In genomic region chr12:102067574-102068258, GRCh38 we compare ENCODE assay signal across 18 cellular contexts. TPM values are rescaled to one million over a fixed set of nuclear protein-coding genes. Genes with fewer than 3 reads are reported as not detected.
DNase-seq lines count a peak whose midpoint lies in the region; FAIRE-seq and TF ChIP-seq lines count a peak whose summit lies in the region.
"Had no signal": no experiment of that assay in that cellular context is flagged by ENCODE, and none has a peak within 500 bp of the region (broad histone marks: within the 10 kb centered on the region; RNA-seq: fewer than 3 reads in every experiment).

No MANE protein-coding gene starts in this region.

- no peaks in the 10 kb centered on the region for H3K79me2 ChIP-seq in mammary epithelial cell (ENCODE audit: insufficient read depth, low read length)

- no peak overlapping the region for H3K9ac ChIP-seq in mammary epithelial cell (ENCODE audit: insufficient read depth, low read length)
- peak overlapping the region; percentile 8 for H3K9ac ChIP-seq in adipocyte (ENCODE audit: low read length)

- BruUV-seq in mammary epithelial cell (replicated peaks; lab: Mats Ljungman, UMichigan) (TSS peak; percentile 11), MCF 10A (replicated peaks; lab: Mats Ljungman, UMichigan) (no TSS peak)

- no peak overlapping the region for H2AFZ ChIP-seq in mammary epithelial cell (ENCODE audit: low read depth, low read length)

- peak; percentile 81 for FAIRE-seq in islet of Langerhans (lab: Jason Lieb, UNC)
- FAIRE-seq: A204.1 had no signal

- H3K27ac Mint-ChIP-seq in MCF 10A (ENCODE audit: low read depth, unreplicated experiment) (no peak overlapping the region), progenitor cell of endocrine pancreas (no peak overlapping the region)
- H3K27ac Mint-ChIP-seq: activated CD4-positive, alpha-beta memory T cell treated with anti-CD3 and anti-CD28 coated beads for 36 hours; activated naive CD8-positive, alpha-beta T cell treated with anti-CD3 and anti-CD28 coated beads, Interleukin-2, amount 10 ng/mL, durations not matched to agents 7 days and 5 days; type B pancreatic cell had no signal

- H3K27me3 ChIP-seq in mammary epithelial cell (ENCODE audit: insufficient read depth, low read length) (no peaks in the 10 kb centered on the region), adipocyte (replicated peaks; ENCODE audit: control insufficient read depth, insufficient read depth, low read length) (no peaks in the 10 kb centered on the region), uterus (no peaks in the 10 kb centered on the region)

- dilution Hi-C loops in mammary epithelial cell (cut with HindIII; ENCODE audit: low sequenced_read_pairs): no loop called here

- H3K36me3 ChIP-seq in mammary epithelial cell (ENCODE audit: insufficient read depth, low read length) (no peaks in the 10 kb centered on the region), adipocyte (ENCODE audit: control insufficient read depth, insufficient read depth, low read length, severe bottlenecking) (no peaks in the 10 kb centered on the region), uterus (no peaks in the 10 kb centered on the region)

- CTCF ChIA-PET in mammary epithelial cell (lab: Charles Lee; ENCODE audit: low non-redundant PET) (no interaction called here), MCF 10A (lab: Yijun Ruan, JAX) (interaction anchor here (0.6 to 0.8 kb wide), 3 partner anchors 149 to 672 kb away, joined by 3 to 5 read pairs (median 4); no protein-coding TSS in a partner anchor)

- H3K27me3 Mint-ChIP-seq in MCF 10A (ENCODE audit: insufficient read depth, unreplicated experiment) (no peaks in the 10 kb centered on the region), progenitor cell of endocrine pancreas (peaks cover 34% of the 10 kb centered on the region)
- H3K27me3 Mint-ChIP-seq: activated CD4-positive, alpha-beta memory T cell treated with anti-CD3 and anti-CD28 coated beads for 36 hours; type B pancreatic cell had no signal

- H3K4me1 Mint-ChIP-seq in MCF 10A (ENCODE audit: insufficient read depth, unreplicated experiment) (no peaks in the 10 kb centered on the region), progenitor cell of endocrine pancreas (ENCODE audit: low read depth) (no peaks in the 10 kb centered on the region)
- H3K4me1 Mint-ChIP-seq: central memory CD8-positive, alpha-beta T cell had no signal

- DNase-seq in mammary epithelial cell (no peak), MCF 10A (ENCODE audit: unreplicated experiment) (no peak), adipocyte (ENCODE audit: low read depth) (peak; percentile 54), uterus (peak in 1 of 2 donors; percentile 43), progenitor cell of endocrine pancreas (ENCODE audit: low spot score, unreplicated experiment) (no peak), RPMI8226 (no peak)
- DNase-seq in effector CD4-positive, alpha-beta T cell: no peak
- DNase-seq: activated CD4-positive, alpha-beta memory T cell treated with anti-CD3 and anti-CD28 coated beads for 36 hours; activated naive CD8-positive, alpha-beta T cell treated with anti-CD3 and anti-CD28 coated beads, Interleukin-2, amount 10 ng/mL, durations not matched to agents 7 days and 5 days; activated T-cell treated with anti-CD3 and anti-CD28 coated beads, Interleukin-2, amount 50 U/mL, for 48 hours; NCI-H187 treated with DMSO at 0.1 percent for 48 hours; NCI-H446 treated with DMSO at 0.1 percent for 48 hours; PC-3 had no signal

- no peaks in the 10 kb centered on the region for H3K36me3 Mint-ChIP-seq in MCF 10A (ENCODE audit: insufficient read depth, unreplicated experiment)
- H3K36me3 Mint-ChIP-seq in progenitor cell of endocrine pancreas (ENCODE audit: insufficient read depth): no peaks in the 10 kb centered on the region
- H3K36me3 Mint-ChIP-seq: activated CD4-positive, alpha-beta memory T cell treated with anti-CD3 and anti-CD28 coated beads for 36 hours; type B pancreatic cell had no signal

- POLR2A ChIA-PET in MCF 10A (lab: Yijun Ruan, JAX): interaction anchor here (0.6 to 1.5 kb wide), 2 partner anchors 56 to 660 kb away, joined by 3 to 4 read pairs; partner anchors contain the start of gene ARL1

- 84% methylated on average over 5 of the region's 5 CpGs for WGBS in mammary epithelial cell (ENCODE audit: low coverage, missing lambda C conversion rate)

- in situ Hi-C loops in mammary epithelial cell (cut with MboI; ENCODE audit: low sequenced_read_pairs in 2 of 2): no loop called here

- no peak for TF ChIP-seq POLR2A in uterus (IDR thresholded peaks at IDR 0.05)

- H3K9me3 Mint-ChIP-seq in MCF 10A (ENCODE audit: unreplicated experiment) (no peaks in the 10 kb centered on the region), progenitor cell of endocrine pancreas (ENCODE audit: low read depth) (no peaks in the 10 kb centered on the region)
- H3K9me3 Mint-ChIP-seq: activated CD4-positive, alpha-beta memory T cell treated with anti-CD3 and anti-CD28 coated beads for 36 hours; activated naive CD8-positive, alpha-beta T cell treated with anti-CD3 and anti-CD28 coated beads, Interleukin-2, amount 10 ng/mL, durations not matched to agents 7 days and 5 days; central memory CD8-positive, alpha-beta T cell; type B pancreatic cell had no signal

- H3K4me2 ChIP-seq in mammary epithelial cell (ENCODE audit: insufficient read depth, low read depth, low read length): no peak overlapping the region

- H3K4me1 ChIP-seq in mammary epithelial cell (ENCODE audit: insufficient read depth, low read length): no peaks in the 10 kb centered on the region
- H3K4me1 ChIP-seq in adipocyte (ENCODE audit: control insufficient read depth, insufficient read depth, low read length): peaks cover 33% of the 10 kb centered on the region
- peaks cover 0 to 28% of the 10 kb centered on the region in 2 donors for H3K4me1 ChIP-seq in uterus

- intact Hi-C loops in mammary epithelial cell (cut with micrococcal nuclease) (no loop called here), MCF 10A (cut with micrococcal nuclease) (loop anchor here (10.0 kb wide), 1 partner anchor 133 kb away; no protein-coding TSS in a partner anchor), uterus (cut with DNase I; ENCODE audit: low total_unique reads) (no loop called here)

- H4K20me1 ChIP-seq in mammary epithelial cell (ENCODE audit: insufficient read depth, low read length): no peaks in the 10 kb centered on the region

- TF ChIP-seq CTCF in mammary epithelial cell (conservative IDR thresholded peaks at IDR 0.05 in 1 of 2, IDR thresholded peaks at IDR 0.05 in 1 of 2; ENCODE audit: extremely low read depth in 1 of 2, insufficient read depth in 1 of 2, low read depth in 1 of 2, low read length in 2 of 2) (no peak), MCF 10A (IDR thresholded peaks at IDR 0.05; ENCODE audit: unreplicated experiment) (no peak), uterus (IDR thresholded peaks at IDR 0.05) (no peak), progenitor cell of endocrine pancreas (IDR thresholded peaks at IDR 0.05; ENCODE audit: unreplicated experiment) (no peak)

- H3K4me3 Mint-ChIP-seq in MCF 10A (ENCODE audit: unreplicated experiment) (no peak overlapping the region), progenitor cell of endocrine pancreas (ENCODE audit: low read depth) (no peak overlapping the region)
- H3K4me3 Mint-ChIP-seq: activated CD4-positive, alpha-beta memory T cell treated with anti-CD3 and anti-CD28 coated beads for 36 hours; activated naive CD8-positive, alpha-beta T cell treated with anti-CD3 and anti-CD28 coated beads, Interleukin-2, amount 10 ng/mL, durations not matched to agents 7 days and 5 days; central memory CD8-positive, alpha-beta T cell; type B pancreatic cell had no signal

- H3K9me3 ChIP-seq in mammary epithelial cell (replicated peaks; ENCODE audit: insufficient read depth, low read length) (no peaks in the 10 kb centered on the region), adipocyte (ENCODE audit: control insufficient read depth, low read length) (no peaks in the 10 kb centered on the region), uterus (no peaks in the 10 kb centered on the region)

- H3K27ac ChIP-seq in mammary epithelial cell (ENCODE audit: insufficient read depth, low read depth, low read length) (no peak overlapping the region), uterus (peak overlapping the region; percentile 61 to 68)
- H3K27ac ChIP-seq: HL-60 had no signal

- H3K4me3 ChIP-seq in mammary epithelial cell (replicated peaks in 1 of 3; ENCODE audit: insufficient read depth in 1 of 3, low read depth in 2 of 3, low read length in 3 of 3): no peak overlapping the region
- H3K4me3 ChIP-seq in adipocyte (ENCODE audit: low read length): peak overlapping the region; percentile 9
- no peak overlapping the region for H3K4me3 ChIP-seq in uterus

RNA-seq across cellular contexts. Expression of gene WASHC3, which starts 5.9 kb away (rescaled TPM):
- 10 to 100 TPM; 48.9 to 61.2 TPM for total RNA-seq in mammary epithelial cell
- 49.7 TPM for polyA plus RNA-seq in mammary epithelial cell
- 54.7 TPM for polyA minus RNA-seq in mammary epithelial cell
- total RNA-seq in MCF 10A (2022): 29.4 and 38.0 TPM in 2 replicates
- 10 to 100 TPM; 36.5 to 59.9 (median 49.3) TPM for total RNA-seq in uterus
- 14.5 and 16.8 TPM in 2 replicates for total RNA-seq in progenitor cell of endocrine pancreas

RNA-seq across cellular contexts. Expression of gene NUP37, which starts 52.2 kb away (rescaled TPM):
- total RNA-seq in mammary epithelial cell (10 to 100 TPM; 18.8 to 47.4 TPM), MCF 10A (2022) (21.5 and 32.3 TPM in 2 replicates), uterus (10 to 100 TPM in 3 of 4 donors, 1 to 10 TPM in 1; 5.6 to 49.4 (median 22.4) TPM), progenitor cell of endocrine pancreas (28.7 and 33.6 TPM in 2 replicates)
- 61.6 TPM for polyA plus RNA-seq in mammary epithelial cell
- 21.1 TPM for polyA minus RNA-seq in mammary epithelial cell

RNA-seq across cellular contexts. Expression of gene PARPBP, which starts 52.3 kb away (rescaled TPM):
- total RNA-seq in mammary epithelial cell (10 to 100 TPM in 1 of 2 donors, 1 to 10 TPM in 1; 3.8 to 10.2 TPM), MCF 10A (2022) (11.9 and 15.1 TPM in 2 replicates), uterus (10 to 100 TPM in 1 of 4 donors, 1 to 10 TPM in 1, under 1 TPM in 2; 0.26 to 26.8 (median 1.2) TPM), progenitor cell of endocrine pancreas (16.9 and 17.0 TPM in 2 replicates)
- 5.8 TPM for polyA plus RNA-seq in mammary epithelial cell
- not detected for polyA minus RNA-seq in mammary epithelial cell
